27 cellular contexts compared by ENCODE assay signal in the genomic region with DNA sequence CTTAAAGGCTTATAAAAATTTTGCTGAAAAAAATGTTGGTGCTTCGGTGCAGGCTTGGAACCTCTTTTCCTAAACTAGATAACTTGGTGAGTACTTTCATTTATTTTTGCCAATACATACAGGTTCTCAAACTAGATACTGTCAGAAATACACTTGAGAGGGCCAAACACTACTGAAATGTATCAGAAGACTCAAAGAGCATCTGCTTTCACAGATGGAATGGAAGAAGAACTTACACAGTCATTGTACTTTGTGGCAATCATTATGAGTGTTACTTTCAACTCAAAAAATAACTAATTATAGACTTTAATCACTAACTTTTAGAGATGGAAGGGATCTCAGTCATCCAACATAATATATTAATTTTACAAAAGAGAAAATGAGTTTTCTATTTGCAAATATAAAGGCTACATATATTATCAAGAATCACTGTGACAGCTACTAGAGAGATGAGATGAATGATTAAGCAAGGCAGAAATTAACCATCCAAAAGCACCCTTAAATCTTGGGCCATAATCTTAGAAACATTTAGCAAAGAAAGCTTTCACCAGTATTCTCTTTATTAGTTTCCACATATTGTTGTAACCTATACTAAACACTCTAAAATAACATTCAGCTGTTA. TPM values are rescaled to one million over a fixed set of nuclear protein-coding genes. Genes with fewer than 3 reads are reported as not detected.
A peak's percentile ranks its signal among the peaks of the same experiment; 100 is the strongest.
DNase-seq lines count a peak whose midpoint lies in the region; ATAC-seq lines count a peak whose summit lies in the region.
"Had no signal": no experiment of that assay in that cellular context is flagged by ENCODE, and none has a peak within 500 bp of the region (broad histone marks: within the 10 kb centered on the region; RNA-seq: fewer than 3 reads in every experiment).

No MANE protein-coding gene starts in this region.

- peaks cover 13% of the 10 kb centered on the region for H3K27me3 Mint-ChIP-seq in activated T-helper 17 cell treated with anti-CD3 and anti-CD28 coated beads, Interleukin-2, amount 50 U/mL, for 72 hours

- H3K4me3 Mint-ChIP-seq in activated T-helper 17 cell treated with anti-CD3 and anti-CD28 coated beads, Interleukin-2, amount 50 U/mL, for 72 hours, result no peak overlapping the region
- H3K4me3 Mint-ChIP-seq: natural killer cell had no signal

- DNase-seq in NCI-H524 (lab: John Stamatoyannopoulos, UW) (no peak), CD1c-positive myeloid dendritic cell (ENCODE audit: extremely low spot score) (no peak), dermis blood vessel endothelial cell (no peak)
- DNase-seq: activated CD8-positive, alpha-beta memory T cell treated with anti-CD3 and anti-CD28 coated beads for 24 hours; adrenal gland; erythroblast; gastrocnemius medialis; Karpas-422; left cardiac atrium; natural killer cell; NCI-H1105; NCI-H526; SHP77; sigmoid colon; stimulated activated CD4-positive, alpha-beta T cell treated with anti-CD3 and anti-CD28 coated beads, Interleukin-1b, Interleukin-23, amount 100 ng/mL, for 48 hours; stomach; upper lobe of right lung had no signal

- no peaks in the 10 kb centered on the region for H3K36me3 Mint-ChIP-seq in activated T-helper 17 cell treated with anti-CD3 and anti-CD28 coated beads, Interleukin-2, amount 50 U/mL, for 72 hours (ENCODE audit: low read depth)
- H3K36me3 Mint-ChIP-seq: natural killer cell had no signal

- no peaks in the 10 kb centered on the region for H3K4me1 Mint-ChIP-seq in activated T-helper 17 cell treated with anti-CD3 and anti-CD28 coated beads, Interleukin-2, amount 50 U/mL, for 72 hours
- H3K4me1 Mint-ChIP-seq: natural killer cell had no signal

- H3K9me3 Mint-ChIP-seq in activated T-helper 17 cell treated with anti-CD3 and anti-CD28 coated beads, Interleukin-2, amount 50 U/mL, for 72 hours, result no peaks in the 10 kb centered on the region
- H3K9me3 Mint-ChIP-seq: natural killer cell had no signal

- peak; percentile 57 for ATAC-seq in GM18517 (IDR thresholded peaks at IDR 0.05; ENCODE audit: unreplicated experiment)
- ATAC-seq in GM19395 (IDR thresholded peaks at IDR 0.05; ENCODE audit: unreplicated experiment), result peak; percentile 72
- peak; percentile 72 for ATAC-seq in HG02885 (IDR thresholded peaks at IDR 0.05; ENCODE audit: poor library complexity, unreplicated experiment)
- ATAC-seq in activated T-helper 17 cell treated with anti-CD3 and anti-CD28 coated beads, Interleukin-2, amount 50 U/mL, for 72 hours (replicated peaks), result peak; percentile 54
- ATAC-seq: gastrocnemius medialis, left cardiac atrium, natural killer cell, upper lobe of right lung had no signal

- H3K27ac Mint-ChIP-seq in activated T-helper 17 cell treated with anti-CD3 and anti-CD28 coated beads, Interleukin-2, amount 50 U/mL, for 72 hours, result no peak overlapping the region
- H3K27ac Mint-ChIP-seq: natural killer cell had no signal

RNA-seq across cellular contexts. Expression of a gene that starts 1.0 kb away (rescaled TPM):
- not detected for total RNA-seq in activated T-helper 17 cell treated with anti-CD3 and anti-CD28 coated beads, Interleukin-2, amount 50 U/mL, for 72 hours
- total RNA-seq in dermis blood vessel endothelial cell, result not detected in 2 replicates
- total RNA-seq: adrenal gland; cardiac muscle cell; Daoy; H1; mesenteric fat pad; natural killer cell; T-helper 1 cell treated with Interleukin-12 subunit alpha and Interleukin-12 subunit beta and Interleukin-4 antibody, amounts not matched to agents 30 ng/mL and 1 ng/mL, for 36 hours had no signal

RNA-seq across cellular contexts. Expression of a gene that starts 36.7 kb away (rescaled TPM):
- not detected for total RNA-seq in activated T-helper 17 cell treated with anti-CD3 and anti-CD28 coated beads, Interleukin-2, amount 50 U/mL, for 72 hours
- not detected in 2 replicates for total RNA-seq in dermis blood vessel endothelial cell
- total RNA-seq: cardiac muscle cell; Daoy; H1; T-helper 1 cell treated with Interleukin-12 subunit alpha and Interleukin-12 subunit beta and Interleukin-4 antibody, amounts not matched to agents 30 ng/mL and 1 ng/mL, for 36 hours had no signal

RNA-seq across cellular contexts. Expression of a gene that starts 37.5 kb away (rescaled TPM):
- not detected for total RNA-seq in activated T-helper 17 cell treated with anti-CD3 and anti-CD28 coated beads, Interleukin-2, amount 50 U/mL, for 72 hours
- total RNA-seq in dermis blood vessel endothelial cell, result not detected in 2 replicates
- total RNA-seq: adrenal gland; cardiac muscle cell; gastrocnemius medialis; H1; left cardiac atrium; mesenteric fat pad; natural killer cell; OCI-LY7; sigmoid colon; stomach; T-helper 1 cell treated with Interleukin-12 subunit alpha and Interleukin-12 subunit beta and Interleukin-4 antibody, amounts not matched to agents 30 ng/mL and 1 ng/mL, for 36 hours; upper lobe of right lung had no signal

RNA-seq across cellular contexts. Expression of a gene that starts 58.8 kb away (rescaled TPM):
- 10 to 100 TPM; 23.8 to 29.1 TPM for total RNA-seq in activated T-helper 17 cell treated with anti-CD3 and anti-CD28 coated beads, Interleukin-2, amount 50 U/mL, for 72 hours
- 20.8 and 27.1 TPM in 2 replicates for total RNA-seq in dermis blood vessel endothelial cell
